Comparison of ENCODE assay signal across 32 cellular contexts in the genomic region with DNA sequence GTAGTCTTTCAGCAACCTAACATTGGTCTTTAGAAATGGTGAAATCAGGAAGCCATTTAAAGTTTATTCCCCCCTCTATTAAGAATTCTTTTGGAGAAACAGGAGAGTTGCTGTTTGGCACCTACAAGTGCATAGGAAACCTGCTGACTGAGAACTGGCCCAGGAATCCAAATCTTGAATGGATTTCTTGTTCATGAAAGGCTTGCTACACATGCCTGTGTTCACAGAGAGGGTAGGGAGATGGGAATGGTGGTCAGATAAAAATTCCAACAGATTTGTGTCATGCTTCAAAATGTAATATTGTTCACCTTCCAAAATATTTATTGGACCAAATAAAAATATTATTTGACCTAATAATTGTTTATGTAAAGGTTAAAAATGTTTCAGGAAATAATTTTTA. TPM values are rescaled to one million over a fixed set of nuclear protein-coding genes. Genes with fewer than 3 reads are reported as not detected.
"Had no signal": no experiment of that assay in that cellular context is flagged by ENCODE, and none has a peak within 500 bp of the region (broad histone marks: within the 10 kb centered on the region; RNA-seq: fewer than 3 reads in every experiment).

No MANE protein-coding gene starts in this region.

- H3K79me2 ChIP-seq: hepatocyte had no signal

- DNase-seq: activated CD4-positive, alpha-beta T cell treated with anti-CD3 and anti-CD28 coated beads for 48 hours; activated CD4-positive, alpha-beta T cell treated with anti-CD3 and anti-CD28 coated beads, Interleukin-2, amount 50 U/mL, for 48 hours; activated CD8-positive, alpha-beta memory T cell treated with anti-CD3 and anti-CD28 coated beads for 24 hours; activated effector memory CD4-positive, alpha-beta T cell treated with Interleukin-2 at 50 U/mL for 16 hours; activated naive CD4-positive, alpha-beta T cell treated with Interleukin-2 at 50 U/mL for 16 hours; anterior cingulate cortex; caudate nucleus; cortex of kidney; effector memory CD8-positive, alpha-beta T cell; erythroblast; gastrocnemius medialis; glutamatergic neuron; left colon; midbrain; naive thymus-derived CD8-positive, alpha-beta T cell; posterior cingulate gyrus; small intestine; stimulated activated CD4-positive, alpha-beta T cell treated with anti-CD3 and anti-CD28 coated beads, Interleukin-1b, Interleukin-23, amount 100 ng/mL, for 48 hours; stimulated activated CD4-positive, alpha-beta T cell treated with anti-CD3 and anti-CD28 coated beads, Interleukin-4, amount 100 ng/mL, for 4 hours; stimulated activated CD8-positive, alpha-beta memory T cell treated with anti-CD3 and anti-CD28 coated beads, Interleukin-4, amount 100 ng/mL, for 48 hours; stimulated activated naive CD8-positive, alpha-beta T cell treated with anti-CD3 and anti-CD28 coated beads, Interleukin-15, amount 100 ng/mL, for 72 hours; thyroid gland; upper lobe of left lung; WERI-Rb-1 had no signal

- H3K4me1 ChIP-seq: gastrocnemius medialis, thyroid gland, upper lobe of left lung had no signal

- H2AFZ ChIP-seq: hepatocyte had no signal

- H3K9me3 ChIP-seq: gastrocnemius medialis, thyroid gland, upper lobe of left lung had no signal

- H3K4me3 ChIP-seq: gastrocnemius medialis, hepatocyte, thyroid gland, upper lobe of left lung had no signal

- H3K36me3 ChIP-seq: gastrocnemius medialis, thyroid gland, upper lobe of left lung, WERI-Rb-1 had no signal

- H3K4me2 ChIP-seq: hepatocyte had no signal

- ATAC-seq: activated CD4-positive, CD25-positive, alpha-beta regulatory T cell treated with anti-CD3 and anti-CD28 coated beads, Interleukin-2, amount 50 U/mL, for 24 hours; effector memory CD8-positive, alpha-beta T cell; gastrocnemius medialis; left colon; naive thymus-derived CD8-positive, alpha-beta T cell; sciatic nerve; stimulated activated memory B cell treated with anti-CD40 and anti-IgM and Interleukin-4, amounts not matched to agents 10 μg/mL and 1 μg/mL and 100 μg/mL, for 72 hours; stimulated activated naive CD8-positive, alpha-beta T cell treated with anti-CD3 and anti-CD28 coated beads, Interleukin-15, amount 100 ng/mL, for 72 hours had no signal

- H3K27ac ChIP-seq: gastrocnemius medialis, hepatocyte, thyroid gland, upper lobe of left lung, WERI-Rb-1 had no signal

- H3K27me3 ChIP-seq: gastrocnemius medialis, hepatocyte, thyroid gland, upper lobe of left lung had no signal

RNA-seq across cellular contexts. Expression of a gene that starts 24.2 kb away (rescaled TPM):
- total RNA-seq: chondrocyte; left colon; naive thymus-derived CD8-positive, alpha-beta T cell; neural crest cell; omental fat pad; sciatic nerve; T-helper 1 cell treated with Interleukin-12 subunit alpha and Interleukin-12 subunit beta and Interleukin-4 antibody, amounts not matched to agents 30 ng/mL and 1 ng/mL, for 36 hours; upper lobe of left lung had no signal
- polyA plus RNA-seq: naive thymus-derived CD8-positive, alpha-beta T cell had no signal
